Comparison of ENCODE assay signal across 10 cellular contexts in genomic region chr16:57113042-57113453, GRCh38. TPM values are rescaled to one million over a fixed set of nuclear protein-coding genes. Genes with fewer than 3 reads are reported as not detected.
DNase-seq lines count a peak whose midpoint lies in the region; FAIRE-seq and TF ChIP-seq lines count a peak whose summit lies in the region.
"Had no signal": no experiment of that assay in that cellular context is flagged by ENCODE, and none has a peak within 500 bp of the region (broad histone marks: within the 10 kb centered on the region; RNA-seq: fewer than 3 reads in every experiment).

No MANE protein-coding gene starts in this region.

- TF ChIP-seq CTCF in AG10803 (conservative IDR thresholded peaks at IDR 0.05; ENCODE audit: low read length): no peak
- no peak for TF ChIP-seq CTCF in cardiac fibroblast (IDR thresholded peaks at IDR 0.05; ENCODE audit: low read depth, low read length)
- TF ChIP-seq CTCF in nephron (IDR thresholded peaks at IDR 0.05; ENCODE audit: unreplicated experiment in 3 of 3): no peak
- TF ChIP-seq CTCF in kidney (IDR thresholded peaks at IDR 0.05; ENCODE audit: borderline replicate concordance, extremely low read depth, insufficient read depth): no peak
- TF ChIP-seq CTCF in OCI-LY7 (conservative IDR thresholded peaks at IDR 0.05; ENCODE audit: low read length): no peak

- CTCF ChIA-PET in OCI-LY7 (lab: Charles Lee; ENCODE audit: unreplicated experiment): no interaction called here

- POLR2A ChIA-PET in OCI-LY7 (lab: Charles Lee): interaction anchor here (0.6 kb wide), 2 partner anchors 43 to 45 kb away, joined by 3 to 5 read pairs; no protein-coding TSS in a partner anchor

- no peak for FAIRE-seq in kidney (lab: Jason Lieb, UNC)

- H3K79me2 ChIP-seq in OCI-LY7 (ENCODE audit: insufficient read depth, low read depth, low read length): no peaks in the 10 kb centered on the region

- H3K36me3 ChIP-seq in kidney (ENCODE audit: control insufficient read depth in 1 of 2, insufficient read depth in 2 of 2, low read length in 2 of 2): no peaks in the 10 kb centered on the region
- peaks cover 8% of the 10 kb centered on the region for H3K36me3 ChIP-seq in OCI-LY7 (ENCODE audit: insufficient read depth, low read length)

- H3K27me3 Mint-ChIP-seq in nephron (ENCODE audit: low read depth): peaks cover 12% of the 10 kb centered on the region

- no peaks in the 10 kb centered on the region for H3K9me3 Mint-ChIP-seq in nephron

- H3K9me3 ChIP-seq in kidney (ENCODE audit: control insufficient read depth in 1 of 2, low read length in 2 of 2) (no peaks in the 10 kb centered on the region), OCI-LY7 (ENCODE audit: low read length) (no peaks in the 10 kb centered on the region)

- BruUV-seq in OCI-LY7 (replicated peaks; lab: Mats Ljungman, UMichigan): no TSS peak

- no peak overlapping the region for H3K4me3 ChIP-seq in AG10803 (ENCODE audit: low read length)
- H3K4me3 ChIP-seq in cardiac fibroblast (replicated peaks in 1 of 2; ENCODE audit: low read depth in 2 of 2, low read length in 2 of 2): no peak overlapping the region
- H3K4me3 ChIP-seq in kidney (ENCODE audit: low read length in 2 of 2): no peak overlapping the region
- H3K4me3 ChIP-seq in OCI-LY7 (ENCODE audit: low read depth, low read length, poor library complexity, severe bottlenecking): no peak overlapping the region

- H3K4me3 Mint-ChIP-seq in nephron: no peak overlapping the region

- DNase-seq in AG10803 (ENCODE audit: low read depth): peak; percentile 42
- peak; percentile 61 for DNase-seq in HT1080 (ENCODE audit: low read depth)
- peak; percentile 46 to 61 for DNase-seq in cardiac fibroblast (ENCODE audit: low read depth in 2 of 2)
- DNase-seq in midbrain (lab: John Stamatoyannopoulos, UW): no peak
- no peak for DNase-seq in NCI-H1436 (lab: John Stamatoyannopoulos, UW)
- no peak for DNase-seq in kidney
- DNase-seq in OCI-LY7 (ENCODE audit: low spot score): no peak
- DNase-seq: NCI-H1092; stimulated activated naive CD4-positive, alpha-beta T cell treated with Interleukin-2 at 50 U/mL for 16 hours had no signal

- peak overlapping the region in 2 of 3 experiments; percentile 39 to 58 for H3K27ac Mint-ChIP-seq in nephron

- H3K4me1 Mint-ChIP-seq in nephron: peaks cover 12% of the 10 kb centered on the region

- H3K9ac ChIP-seq in kidney (ENCODE audit: low read length in 2 of 2): no peak overlapping the region

- H3K4me1 ChIP-seq in kidney (ENCODE audit: control insufficient read depth in 1 of 2, insufficient read depth in 1 of 2, low read depth in 1 of 2, low read length in 2 of 2): peaks cover 0 to 9% of the 10 kb centered on the region in 2 donors
- peaks cover 26% of the 10 kb centered on the region for H3K4me1 ChIP-seq in OCI-LY7 (ENCODE audit: insufficient read depth, low read length, poor library complexity, severe bottlenecking)

- H3K4me2 ChIP-seq in OCI-LY7 (ENCODE audit: low read length): no peak overlapping the region

- no peaks in the 10 kb centered on the region for H4K20me1 ChIP-seq in OCI-LY7 (ENCODE audit: insufficient read depth, low read length)

- peaks cover 4% of the 10 kb centered on the region for H3K36me3 Mint-ChIP-seq in nephron (ENCODE audit: low read depth)

- no peaks in the 10 kb centered on the region for H3K9me2 ChIP-seq in OCI-LY7 (ENCODE audit: insufficient read depth, low read length)

- no peak overlapping the region for H2AFZ ChIP-seq in OCI-LY7 (ENCODE audit: low read length)

- no peak overlapping the region for H3K27ac ChIP-seq in kidney (ENCODE audit: low read depth in 2 of 2, low read length in 2 of 2)
- no peak overlapping the region for H3K27ac ChIP-seq in OCI-LY7 (ENCODE audit: low read depth, low read length, poor library complexity, severe bottlenecking)

- intact Hi-C loops in kidney (cut with DNase I) (no loop called here), OCI-LY7 (cut with micrococcal nuclease; ENCODE audit: unreplicated experiment) (no loop called here)

RNA-seq across cellular contexts. Expression of gene CPNE2, which starts 20.7 kb away (rescaled TPM):
- 36.1 and 51.5 TPM in 2 replicates for total RNA-seq in HT1080 (2014; rRNA removed; shearing (Covaris generic))
- polyA plus RNA-seq in HT1080 (2015; cell fraction: cytosol; rRNA removed): 51.9 and 61.3 TPM in 2 replicates
- polyA plus RNA-seq in HT1080 (2015; cell fraction: nucleus; rRNA removed): 19.6 and 20.4 TPM in 2 replicates
- 24.1 TPM for total RNA-seq in kidney
- polyA plus RNA-seq in kidney (ENCODE audit: insufficient read depth, low read depth, low replicate concordance): 33.1 TPM
- total RNA-seq in OCI-LY7 (2014; rRNA removed; shearing (Covaris generic)): 44.7 and 44.8 TPM in 2 replicates
- 14.4 and 25.7 TPM in 2 replicates for total RNA-seq in OCI-LY7 (2022)

Comparison
In these comparisons a context has a peak if more than half of its experiments do, and no peak if none do; other contexts are left out.
1. DNase-seq: peak in AG10803 (single experiment), HT1080 (single experiment) and cardiac fibroblast (2 of 2); none in midbrain (single experiment), NCI-H1436 (single experiment), kidney (single experiment) and OCI-LY7 (single experiment).